1 cellular context compared by ENCODE assay signal in genomic region chr3:50321146-50321843, GRCh38.
A peak's percentile ranks its signal among the peaks of the same experiment; 100 is the strongest.
TF ChIP-seq lines count a peak whose summit lies in the region.

No MANE protein-coding gene starts in this region.

TF ChIP-seq in HEK293, 187 proteins besides CTCF, POLR2A, EP300 and RAD21 (continued from another document and continues in another):
- no peak for TF ChIP-seq PRDM2 (tag by site-specific recombination; IDR thresholded peaks at IDR 0.05; ENCODE audit: borderline replicate concordance)
- no peak for TF ChIP-seq ZNF518A (tag by site-specific recombination; conservative IDR thresholded peaks at IDR 0.05; ENCODE audit: low read depth)
- no peak for TF ChIP-seq ZNF660 (tag by site-specific recombination; IDR thresholded peaks at IDR 0.05)
- TF ChIP-seq ZNF707 (tag by site-specific recombination; IDR thresholded peaks at IDR 0.05) = no peak
- 0 out of 2 replicates have a peak, but pooled peaks have one; percentile 28 for TF ChIP-seq ZNF843 (tag by site-specific recombination; IDR thresholded peaks at IDR 0.05)
- no peak for TF ChIP-seq ZNF311 (tag by site-specific recombination; IDR thresholded peaks at IDR 0.05; ENCODE audit: borderline replicate concordance)
- TF ChIP-seq PRDM10 (tag by site-specific recombination; IDR thresholded peaks at IDR 0.05) = peak; percentile 100
- TF ChIP-seq ZNF202 (tag by site-specific recombination; IDR thresholded peaks at IDR 0.05; ENCODE audit: borderline replicate concordance) = no peak
- TF ChIP-seq ZNF677 (tag by site-specific recombination; IDR thresholded peaks at IDR 0.05) = no peak
- peak; percentile 53; the same call in 1 of the 2 replicates for TF ChIP-seq ZNF2 (tag by site-specific recombination; IDR thresholded peaks at IDR 0.05)
- TF ChIP-seq ZNF394 (tag by site-specific recombination; IDR thresholded peaks at IDR 0.05; ENCODE audit: borderline replicate concordance) = 0 out of 2 replicates have a peak, but pooled peaks have one; percentile 40
- no peak for TF ChIP-seq ZNF26 (tag by site-specific recombination; IDR thresholded peaks at IDR 0.05)
- TF ChIP-seq FEZF1 (tag by site-specific recombination; IDR thresholded peaks at IDR 0.05) = peak; percentile 81
- TF ChIP-seq ZNF529 (tag by site-specific recombination; IDR thresholded peaks at IDR 0.05; ENCODE audit: insufficient replicate concordance) = no peak
- TF ChIP-seq ZNF747 (tag by site-specific recombination; IDR thresholded peaks at IDR 0.05) = no peak
- TF ChIP-seq ZBTB17 (tag by site-specific recombination; IDR thresholded peaks at IDR 0.05) = peak; percentile 60
- TF ChIP-seq GLIS2 (tag by site-specific recombination; IDR thresholded peaks at IDR 0.05) = peak; percentile 67
- no peak for TF ChIP-seq ZNF23 (tag by site-specific recombination; IDR thresholded peaks at IDR 0.05; ENCODE audit: borderline replicate concordance)
- TF ChIP-seq ZNF558 (tag by site-specific recombination; IDR thresholded peaks at IDR 0.05) = no peak
- TF ChIP-seq ZNF514 (tag by site-specific recombination; IDR thresholded peaks at IDR 0.05) = no peak
- no peak for TF ChIP-seq ZBTB48 (tag by site-specific recombination; IDR thresholded peaks at IDR 0.05)
- TF ChIP-seq SP3 (tag by site-specific recombination; IDR thresholded peaks at IDR 0.05) = peak; percentile 86
- TF ChIP-seq ZNF837 (tag by site-specific recombination; IDR thresholded peaks at IDR 0.05) = no peak
- TF ChIP-seq ZFP69B (tag by site-specific recombination; IDR thresholded peaks at IDR 0.05) = peak; percentile 100
- TF ChIP-seq ZNF658 (tag by site-specific recombination; IDR thresholded peaks at IDR 0.05) = no peak
- no peak for TF ChIP-seq ZNF416 (tag by site-specific recombination; IDR thresholded peaks at IDR 0.05)
- TF ChIP-seq ZNF302 (tag by site-specific recombination; IDR thresholded peaks at IDR 0.05; ENCODE audit: low read depth) = no peak
- no peak for TF ChIP-seq ZNF157 (tag by site-specific recombination; IDR thresholded peaks at IDR 0.05)
- TF ChIP-seq ZNF791 (tag by site-specific recombination; IDR thresholded peaks at IDR 0.05) = no peak
- TF ChIP-seq ZBTB20 (tag by site-specific recombination; IDR thresholded peaks at IDR 0.05) = no peak
- TF ChIP-seq ZNF341 (tag by site-specific recombination; IDR thresholded peaks at IDR 0.05; ENCODE audit: low read depth) = no peak; the same call in 1 of the 2 replicates
- no peak for TF ChIP-seq ZNF140 (tag by site-specific recombination; IDR thresholded peaks at IDR 0.05)
- peak; percentile 88 for TF ChIP-seq GLIS1 (tag by site-specific recombination; IDR thresholded peaks at IDR 0.05)
- peak; percentile 57 for TF ChIP-seq SP2 (tag by site-specific recombination; IDR thresholded peaks at IDR 0.05)
- TF ChIP-seq, protein P1, sequence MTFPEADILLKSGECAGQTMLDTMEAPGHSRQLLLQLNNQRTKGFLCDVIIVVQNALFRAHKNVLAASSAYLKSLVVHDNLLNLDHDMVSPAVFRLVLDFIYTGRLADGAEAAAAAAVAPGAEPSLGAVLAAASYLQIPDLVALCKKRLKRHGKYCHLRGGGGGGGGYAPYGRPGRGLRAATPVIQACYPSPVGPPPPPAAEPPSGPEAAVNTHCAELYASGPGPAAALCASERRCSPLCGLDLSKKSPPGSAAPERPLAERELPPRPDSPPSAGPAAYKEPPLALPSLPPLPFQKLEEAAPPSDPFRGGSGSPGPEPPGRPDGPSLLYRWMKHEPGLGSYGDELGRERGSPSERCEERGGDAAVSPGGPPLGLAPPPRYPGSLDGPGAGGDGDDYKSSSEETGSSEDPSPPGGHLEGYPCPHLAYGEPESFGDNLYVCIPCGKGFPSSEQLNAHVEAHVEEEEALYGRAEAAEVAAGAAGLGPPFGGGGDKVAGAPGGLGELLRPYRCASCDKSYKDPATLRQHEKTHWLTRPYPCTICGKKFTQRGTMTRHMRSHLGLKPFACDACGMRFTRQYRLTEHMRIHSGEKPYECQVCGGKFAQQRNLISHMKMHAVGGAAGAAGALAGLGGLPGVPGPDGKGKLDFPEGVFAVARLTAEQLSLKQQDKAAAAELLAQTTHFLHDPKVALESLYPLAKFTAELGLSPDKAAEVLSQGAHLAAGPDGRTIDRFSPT (tag by site-specific recombination; IDR thresholded peaks at IDR 0.05) = no peak
- peak; percentile 65 for TF ChIP-seq EGR2 (tag by site-specific recombination; IDR thresholded peaks at IDR 0.05; ENCODE audit: low read depth)
- TF ChIP-seq ZNF600 (tag by site-specific recombination; IDR thresholded peaks at IDR 0.05) = no peak
- TF ChIP-seq ZNF561 (tag by site-specific recombination; IDR thresholded peaks at IDR 0.05; ENCODE audit: borderline replicate concordance) = 0 out of 2 replicates have a peak, but pooled peaks have one; percentile 24
- TF ChIP-seq, protein P2, sequence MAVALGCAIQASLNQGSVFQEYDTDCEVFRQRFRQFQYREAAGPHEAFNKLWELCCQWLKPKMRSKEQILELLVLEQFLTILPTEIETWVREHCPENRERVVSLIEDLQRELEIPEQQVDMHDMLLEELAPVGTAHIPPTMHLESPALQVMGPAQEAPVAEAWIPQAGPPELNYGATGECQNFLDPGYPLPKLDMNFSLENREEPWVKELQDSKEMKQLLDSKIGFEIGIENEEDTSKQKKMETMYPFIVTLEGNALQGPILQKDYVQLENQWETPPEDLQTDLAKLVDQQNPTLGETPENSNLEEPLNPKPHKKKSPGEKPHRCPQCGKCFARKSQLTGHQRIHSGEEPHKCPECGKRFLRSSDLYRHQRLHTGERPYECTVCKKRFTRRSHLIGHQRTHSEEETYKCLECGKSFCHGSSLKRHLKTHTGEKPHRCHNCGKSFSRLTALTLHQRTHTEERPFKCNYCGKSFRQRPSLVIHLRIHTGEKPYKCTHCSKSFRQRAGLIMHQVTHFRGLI (tag by site-specific recombination; IDR thresholded peaks at IDR 0.05) = no peak; the same call in 1 of the 2 replicates
- TF ChIP-seq ZNF391 (tag by site-specific recombination; IDR thresholded peaks at IDR 0.05; ENCODE audit: borderline replicate concordance, low read depth) = no peak
- no peak for TF ChIP-seq ZNF138 (tag by site-specific recombination; IDR thresholded peaks at IDR 0.05; ENCODE audit: borderline replicate concordance)
- 0 out of 2 replicates have a peak, but pooled peaks have one; percentile 12 for TF ChIP-seq ZNF184 (tag by site-specific recombination; IDR thresholded peaks at IDR 0.05)
- TF ChIP-seq KLF10 (tag by site-specific recombination; IDR thresholded peaks at IDR 0.05) = peak; percentile 69; the same call in 1 of the 2 replicates
